Comparison of ENCODE assay signal across 1 cellular context in the genomic region with DNA sequence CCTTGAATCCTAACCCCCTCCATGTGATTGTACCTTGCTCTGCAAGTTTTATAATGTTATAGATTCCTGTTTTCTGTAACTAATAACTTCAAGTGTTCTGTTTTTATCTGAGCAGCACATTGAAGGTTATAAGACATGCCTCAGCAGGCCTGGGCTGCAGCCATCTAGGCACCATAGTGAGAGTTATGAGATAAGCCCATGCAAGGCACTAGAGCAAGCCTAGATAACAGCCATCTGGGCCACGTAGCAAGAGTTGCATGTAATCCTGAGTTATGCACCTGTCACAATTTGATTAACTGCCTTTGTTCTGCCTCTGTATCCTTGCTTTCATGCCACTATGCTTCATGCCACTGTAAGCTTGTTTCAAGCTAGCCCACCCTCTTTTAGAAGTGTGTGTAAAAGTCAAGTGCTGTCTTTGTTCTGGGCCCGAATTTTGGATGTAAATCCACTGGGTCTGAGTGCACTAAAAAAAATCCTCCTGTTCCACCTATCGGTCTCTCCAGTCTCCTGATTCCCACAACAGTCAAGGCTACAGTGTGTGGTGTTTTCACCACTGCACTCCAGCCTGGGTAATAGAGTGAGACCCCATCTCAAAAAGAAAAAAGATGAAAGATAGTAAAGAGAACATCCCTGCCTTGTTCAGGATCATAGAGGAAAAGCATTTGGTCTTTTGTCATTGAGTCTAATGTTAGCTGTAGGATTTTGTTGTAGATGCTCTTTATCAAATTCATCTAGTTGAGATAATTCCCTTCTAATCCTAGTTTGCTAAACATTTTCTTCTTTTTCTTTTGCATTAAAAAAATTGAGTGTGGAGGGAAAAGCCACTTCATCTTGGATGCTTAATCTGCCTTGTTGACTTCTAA.
TF ChIP-seq lines count a peak whose summit lies in the region.

No MANE protein-coding gene starts in this region.

TF ChIP-seq in GM12891, 5 proteins besides CTCF, POLR2A, EP300 and RAD21:
- TF ChIP-seq PAX5 (IDR thresholded peaks at IDR 0.05; ENCODE audit: insufficient read depth, low read length, severe bottlenecking) (no peak), POLR2AphosphoS5 (IDR thresholded peaks at IDR 0.05; ENCODE audit: low read depth, low read length) (no peak)
TF ChIP-seq in GM12891: peak in this region for 0.
